ENCODE assay signal across 8 cellular contexts in genomic region chr5:134003957-134004625, GRCh38. TPM values are rescaled to one million over a fixed set of nuclear protein-coding genes. Genes with fewer than 3 reads are reported as not detected.
DNase-seq lines count a peak whose midpoint lies in the region; ATAC-seq and TF ChIP-seq lines count a peak whose summit lies in the region.

No MANE protein-coding gene starts in this region.

- DNase-seq in astrocyte of the hippocampus (ENCODE audit: low read depth, low spot score) (peak; percentile 73), NCI-H82 (lab: John Stamatoyannopoulos, UW) (no peak)

- peaks cover 63% of the 10 kb centered on the region for H3K79me2 ChIP-seq in ACC112 (ENCODE audit: control insufficient read depth, insufficient read depth, low read length, unreplicated experiment)

- H3K4me3 ChIP-seq in ACC112 (ENCODE audit: low read depth, low read length): peak overlapping the region; percentile 97
- peak overlapping the region; percentile 71 for H3K4me3 ChIP-seq in iPS-18a (ENCODE audit: low read length)
- H3K4me3 ChIP-seq in skeletal muscle satellite cell (ENCODE audit: low read length): peak overlapping the region; percentile 78

- no peaks in the 10 kb centered on the region for H3K9me3 ChIP-seq in iPS-18a (ENCODE audit: control insufficient read depth, low read depth, low read length)
- no peaks in the 10 kb centered on the region for H3K9me3 ChIP-seq in skeletal muscle satellite cell (replicated peaks; ENCODE audit: low read length)

- H3K36me3 ChIP-seq in ACC112 (ENCODE audit: insufficient read depth, low read length) (peaks cover 5% of the 10 kb centered on the region; the same call in 1 of the 2 replicates), iPS-18a (ENCODE audit: control insufficient read depth, low read depth, low read length) (peaks cover 7% of the 10 kb centered on the region), skeletal muscle satellite cell (ENCODE audit: insufficient read depth, low read length) (peaks cover 14% of the 10 kb centered on the region)

- H3K27me3 ChIP-seq in ACC112 (ENCODE audit: insufficient read depth, low read length) (no peaks in the 10 kb centered on the region), iPS-18a (ENCODE audit: control insufficient read depth, insufficient read depth, low read length) (no peaks in the 10 kb centered on the region), skeletal muscle satellite cell (ENCODE audit: control insufficient read depth, insufficient read depth, low read length) (no peaks in the 10 kb centered on the region)

- H3K9ac ChIP-seq in iPS-18a (ENCODE audit: low read length) (peak overlapping the region; percentile 81), skeletal muscle satellite cell (ENCODE audit: low read depth, low read length) (peak overlapping the region; percentile 99)

- H3K4me1 ChIP-seq in ACC112 (ENCODE audit: control insufficient read depth, insufficient read depth, low read length, unreplicated experiment) (peaks cover 41% of the 10 kb centered on the region), iPS-18a (ENCODE audit: control insufficient read depth, low read depth, low read length) (peaks cover 27% of the 10 kb centered on the region), skeletal muscle satellite cell (ENCODE audit: control insufficient read depth, insufficient read depth, low read length) (peaks cover 38% of the 10 kb centered on the region)

- peak; percentile 28 for ATAC-seq in GM18861 (IDR thresholded peaks at IDR 0.05; ENCODE audit: unreplicated experiment)
- peak; percentile 6 for ATAC-seq in HG03060 (IDR thresholded peaks at IDR 0.05; ENCODE audit: low read depth, unreplicated experiment)
- peak; percentile 37 for ATAC-seq in SK-N-SH treated with all-trans-retinoic acid at 6 μM for 48 hours

- peak overlapping the region; percentile 58 for H2AFZ ChIP-seq in ACC112 (ENCODE audit: low read length, unreplicated experiment)

- H3K27ac ChIP-seq in ACC112 (ENCODE audit: low read depth, low read length): peak overlapping the region; percentile 99
- peak overlapping the region; percentile 46 for H3K27ac ChIP-seq in iPS-18a (ENCODE audit: low read length)

- peak overlapping the region; percentile 86 for H3K4me2 ChIP-seq in skeletal muscle satellite cell (ENCODE audit: low read length)

TF ChIP-seq in SK-N-SH treated with all-trans-retinoic acid at 6 μM for 48 hours, 23 proteins besides CTCF, POLR2A, EP300 and RAD21:
- no peak for TF ChIP-seq POU6F1 (CRISPR knock-in tag; IDR thresholded peaks at IDR 0.05; ENCODE audit: borderline replicate concordance, low read depth)
- TF ChIP-seq TOX (CRISPR knock-in tag; IDR thresholded peaks at IDR 0.05; ENCODE audit: borderline replicate concordance): no peak
- no peak for TF ChIP-seq CSRNP3 (CRISPR knock-in tag; IDR thresholded peaks at IDR 0.05)
- TF ChIP-seq GLIS3 (CRISPR knock-in tag; IDR thresholded peaks at IDR 0.05): no peak
- TF ChIP-seq ZNF70 (CRISPR knock-in tag; IDR thresholded peaks at IDR 0.05): no peak
- TF ChIP-seq SNAI2 (CRISPR knock-in tag; IDR thresholded peaks at IDR 0.05): no peak
- TF ChIP-seq ZFP3 (CRISPR knock-in tag; IDR thresholded peaks at IDR 0.05): no peak
- no peak for TF ChIP-seq ISL1 (CRISPR knock-in tag; IDR thresholded peaks at IDR 0.05)
- TF ChIP-seq BACH2 (CRISPR knock-in tag; IDR thresholded peaks at IDR 0.05; ENCODE audit: borderline replicate concordance): no peak
- no peak for TF ChIP-seq ZNF8 (CRISPR knock-in tag; IDR thresholded peaks at IDR 0.05)
- no peak for TF ChIP-seq ZNF565 (CRISPR knock-in tag; conservative IDR thresholded peaks at IDR 0.05; ENCODE audit: low read depth)

RNA-seq across cellular contexts. Expression of gene VDAC1, which starts 0.7 kb away (rescaled TPM):
- 462 and 516 TPM in 2 replicates for total RNA-seq in skeletal muscle satellite cell (2012; rRNA removed)

RNA-seq across cellular contexts. Expression of gene C5orf15, which starts 35.7 kb away (rescaled TPM):
- total RNA-seq in skeletal muscle satellite cell (2012; rRNA removed): 49.8 and 51.0 TPM in 2 replicates
